In genomic region chr3:39466988-39467387, GRCh38 we compare ENCODE assay signal across 20 cellular contexts. TPM values are rescaled to one million over a fixed set of nuclear protein-coding genes. Genes with fewer than 3 reads are reported as not detected.
A peak's percentile ranks its signal among the peaks of the same experiment; 100 is the strongest.
DNase-seq lines count a peak whose midpoint lies in the region; ATAC-seq and TF ChIP-seq lines count a peak whose summit lies in the region.
"Had no signal": no experiment of that assay in that cellular context is flagged by ENCODE, and none has a peak within 500 bp of the region (broad histone marks: within the 10 kb centered on the region; RNA-seq: fewer than 3 reads in every experiment).

No MANE protein-coding gene starts in this region.

- TF ChIP-seq CTCF in H9 (conservative IDR thresholded peaks at IDR 0.05): no peak
- TF ChIP-seq CTCF in osteoblast (IDR thresholded peaks at IDR 0.05; ENCODE audit: extremely low read depth, low read depth, low read length): no peak

- H2BK120ac ChIP-seq in H9 (ENCODE audit: low read depth, low read length, poor library complexity, severe bottlenecking): peak overlapping the region; percentile 38

- H3K36me3 ChIP-seq in osteoblast (ENCODE audit: insufficient read depth, low read length): no peaks in the 10 kb centered on the region
- H3K36me3 ChIP-seq: BLaER1 treated with 17β-estradiol and CSF1 and Interleukin-3, amounts not matched to agents 10 nM and 100 nM had no signal

- no peaks in the 10 kb centered on the region for H3K23me2 ChIP-seq in H9 (ENCODE audit: insufficient read length, low read depth, low read length, poor library complexity, severe bottlenecking)

- H3K4me3 Mint-ChIP-seq in H9: no peak overlapping the region
- H3K4me3 Mint-ChIP-seq: B cell; CD4-positive, CD25-positive, alpha-beta regulatory T cell; CD8-positive, alpha-beta memory T cell; HFFc6 had no signal

- no peaks in the 10 kb centered on the region for H3K79me2 ChIP-seq in H9 (ENCODE audit: insufficient read depth, low read length)
- H3K79me2 ChIP-seq in osteoblast (ENCODE audit: insufficient read depth, low read length): no peaks in the 10 kb centered on the region

- no peak for ATAC-seq in HG02623 (IDR thresholded peaks at IDR 0.05; ENCODE audit: unreplicated experiment)
- no peak for ATAC-seq in GM18858 (IDR thresholded peaks at IDR 0.05; ENCODE audit: unreplicated experiment)
- ATAC-seq: HCT116 had no signal

- no peaks in the 10 kb centered on the region for H3K79me1 ChIP-seq in H9 (ENCODE audit: insufficient read depth, low read depth, low read length, poor library complexity, severe bottlenecking)

- peak overlapping the region in 1 of 3 experiments; percentile 4; a peak in 3 of 7 replicates for H3K27ac Mint-ChIP-seq in H9
- H3K27ac Mint-ChIP-seq: B cell; CD4-positive, CD25-positive, alpha-beta regulatory T cell; CD8-positive, alpha-beta memory T cell; HFFc6 had no signal

- H2BK12ac ChIP-seq in H9 (ENCODE audit: insufficient read length, low read depth, low read length): no peak overlapping the region

- no peak overlapping the region for H3T11ph ChIP-seq in H9 (ENCODE audit: low read length)

- no peak overlapping the region for H4K5ac ChIP-seq in H9 (ENCODE audit: insufficient read length, low read depth, low read length)

- H2BK5ac ChIP-seq in H9 (ENCODE audit: insufficient read length, low read length): no peak overlapping the region

- no peak overlapping the region for H3K14ac ChIP-seq in H9 (ENCODE audit: insufficient read depth, low read length)

- H2BK20ac ChIP-seq in H9 (ENCODE audit: low read depth, low read length, poor library complexity, severe bottlenecking): no peak overlapping the region

- peaks cover 11% of the 10 kb centered on the region for H3K27me3 Mint-ChIP-seq in H9 (ENCODE audit: low read depth)

- no peaks in the 10 kb centered on the region for H3K9me3 ChIP-seq in H9 (ENCODE audit: control insufficient read depth, low read depth, low read length)
- H3K9me3 ChIP-seq in osteoblast (ENCODE audit: low read depth, low read length): no peaks in the 10 kb centered on the region
- H3K9me3 ChIP-seq: BLaER1 treated with 17β-estradiol and CSF1 and Interleukin-3, amounts not matched to agents 10 nM and 100 nM had no signal

- H3K27ac ChIP-seq in H9 (ENCODE audit: insufficient read length, low read depth, low read length) (no peak overlapping the region), caudate nucleus (ENCODE audit: low read depth, low read length) (peak overlapping the region; percentile 96), layer of hippocampus (ENCODE audit: low read depth, low read length) (peak overlapping the region; percentile 98), temporal lobe (ENCODE audit: low read depth, low read length) (peak overlapping the region; percentile 99), osteoblast (ENCODE audit: low read depth, low read length) (no peak overlapping the region)
- H3K27ac ChIP-seq: BLaER1 treated with 17β-estradiol and CSF1 and Interleukin-3, amounts not matched to agents 10 nM and 100 nM; KMS-11 had no signal

- H4K8ac ChIP-seq in H9 (replicated peaks; ENCODE audit: insufficient read length, low read depth, low read length): no peak overlapping the region

- no peak overlapping the region for H3K23ac ChIP-seq in H9 (ENCODE audit: insufficient read length, low read depth, low read length)

- H3K4ac ChIP-seq in H9 (ENCODE audit: low read depth, low read length): no peak overlapping the region; the same call in 1 of the 2 replicates

- H4K20me1 ChIP-seq in H9 (ENCODE audit: control insufficient read depth, insufficient read depth, insufficient read length): no peaks in the 10 kb centered on the region
- H4K20me1 ChIP-seq in osteoblast (ENCODE audit: insufficient read depth, low read length): no peaks in the 10 kb centered on the region
- H4K20me1 ChIP-seq: BLaER1 treated with 17β-estradiol and CSF1 and Interleukin-3, amounts not matched to agents 10 nM and 100 nM had no signal

- H3K18ac ChIP-seq in H9 (ENCODE audit: insufficient read length, low read depth, low read length): peak overlapping the region; percentile 18

- H3K56ac ChIP-seq in H9 (ENCODE audit: insufficient read length, low read depth, low read length): no peak overlapping the region

- H4K91ac ChIP-seq in H9 (ENCODE audit: insufficient read length, low read depth, low read length): no peak overlapping the region

- no peak overlapping the region for H3K4me3 ChIP-seq in osteoblast (ENCODE audit: insufficient read depth, low read length)
- H3K4me3 ChIP-seq: BLaER1 treated with 17β-estradiol and CSF1 and Interleukin-3, amounts not matched to agents 10 nM and 100 nM had no signal

- no peaks in the 10 kb centered on the region; the same call in 1 of the 2 replicates for H3K4me1 ChIP-seq in H9 (ENCODE audit: insufficient read depth, low read length)
- no peaks in the 10 kb centered on the region for H3K4me1 ChIP-seq in osteoblast (ENCODE audit: insufficient read depth, low read length)
- H3K4me1 ChIP-seq: BLaER1 treated with 17β-estradiol and CSF1 and Interleukin-3, amounts not matched to agents 10 nM and 100 nM had no signal

- 100% methylated on average over 1 of the region's 3 CpGs for WGBS in H9 (ENCODE audit: extremely low coverage, insufficient read length, low lambda C conversion rate)

- DNase-seq in H9: no peak
- DNase-seq in caudate nucleus (lab: John Stamatoyannopoulos, UW): peak in 4 of 61 donors; percentile 15 to 36 (median 24)
- no peak for DNase-seq in osteoblast (ENCODE audit: insufficient read length, low spot score, missing footprints)
- no peak for DNase-seq in CD1c-positive myeloid dendritic cell (ENCODE audit: extremely low spot score)
- DNase-seq: 8988T; CD4-positive, CD25-positive, alpha-beta regulatory T cell; CD8-positive, alpha-beta memory T cell; COR-L47; DMS 273 treated with DMSO at 0.1 percent for 48 hours; DMS53; HFFc6 had no signal

- H2BK15ac ChIP-seq in H9 (ENCODE audit: low read depth, low read length): no peak overlapping the region

- peaks cover 18 to 21% of the 10 kb centered on the region in 2 experiments for H3K4me1 Mint-ChIP-seq in H9
- H3K4me1 Mint-ChIP-seq: B cell; CD4-positive, CD25-positive, alpha-beta regulatory T cell; CD8-positive, alpha-beta memory T cell had no signal

- H2AK5ac ChIP-seq in H9 (ENCODE audit: insufficient read length, low read length): no peak overlapping the region

- no peak overlapping the region for H3K9ac ChIP-seq in H9 (ENCODE audit: extremely low read depth, insufficient read length, low read length)
- H3K9ac ChIP-seq: BLaER1 treated with 17β-estradiol and CSF1 and Interleukin-3, amounts not matched to agents 10 nM and 100 nM; KMS-11 had no signal

- H3K27me3 ChIP-seq in H9 (ENCODE audit: insufficient read depth, low read length) (no peaks in the 10 kb centered on the region), layer of hippocampus (ENCODE audit: control insufficient read depth, insufficient read depth, low read length) (no peaks in the 10 kb centered on the region), osteoblast (ENCODE audit: insufficient read depth, low read length) (no peaks in the 10 kb centered on the region)
- H3K27me3 ChIP-seq: BLaER1 treated with 17β-estradiol and CSF1 and Interleukin-3, amounts not matched to agents 10 nM and 100 nM had no signal

- peaks cover 0 to 3% of the 10 kb centered on the region in 2 experiments; a peak in 1 of 5 replicates for H3K9me3 Mint-ChIP-seq in H9
- H3K9me3 Mint-ChIP-seq: CD8-positive, alpha-beta memory T cell; HFFc6 had no signal

- H2AFZ ChIP-seq in H9 (ENCODE audit: low read length): no peak overlapping the region
- H2AFZ ChIP-seq in osteoblast (ENCODE audit: low read length): no peak overlapping the region

- H3K4me2 ChIP-seq in H9 (ENCODE audit: insufficient read depth, insufficient read length, low read length) (no peak overlapping the region), osteoblast (ENCODE audit: insufficient read depth, low read length) (no peak overlapping the region)
- H3K4me2 ChIP-seq: BLaER1 treated with 17β-estradiol and CSF1 and Interleukin-3, amounts not matched to agents 10 nM and 100 nM; KMS-11 had no signal

- H3K36me3 Mint-ChIP-seq in H9 (ENCODE audit: insufficient read depth in 1 of 3, low read depth in 3 of 3): no peaks in the 10 kb centered on the region
- H3K36me3 Mint-ChIP-seq: CD4-positive, CD25-positive, alpha-beta regulatory T cell; CD8-positive, alpha-beta memory T cell had no signal

RNA-seq across cellular contexts. Expression of gene MOBP, which starts 0.5 kb away (rescaled TPM):
- 0.13 TPM in 1 of 2 replicates, not detected in the other for total RNA-seq in H9 (2021)
- 0.25 TPM for total RNA-seq in temporal lobe
- not detected in 2 replicates for total RNA-seq in osteoblast
- total RNA-seq: B cell; CD4-positive, CD25-positive, alpha-beta regulatory T cell; CD8-positive, alpha-beta memory T cell; HFFc6; HT-29 had no signal

Comparison
In these comparisons a context has a peak if more than half of its experiments do, and no peak if none do; other contexts are left out.
1. H3K27ac ChIP-seq: peak in caudate nucleus (single experiment), layer of hippocampus (single experiment) and temporal lobe (single experiment); none in H9 (single experiment) and osteoblast (single experiment).